In genomic region chr7:120240350-120240749, GRCh38 we compare ENCODE assay signal across 10 cellular contexts. TPM values are rescaled to one million over a fixed set of nuclear protein-coding genes. Genes with fewer than 3 reads are reported as not detected.
"Had no signal": no experiment of that assay in that cellular context is flagged by ENCODE, and none has a peak within 500 bp of the region (broad histone marks: within the 10 kb centered on the region; RNA-seq: fewer than 3 reads in every experiment).

No MANE protein-coding gene starts in this region.

RNA-seq across cellular contexts. Expression of gene KCND2, which starts 32.6 kb away (rescaled TPM):
- total RNA-seq: activated naive CD4-positive, alpha-beta T cell treated with anti-CD3 and anti-CD28 coated beads for 36 hours; activated naive CD4-positive, alpha-beta T cell treated with anti-CD3 and anti-CD28 coated beads, Interleukin-2, amount 50 U/mL, for 72 hours; activated naive CD8-positive, alpha-beta T cell treated with anti-CD3 and anti-CD28 coated beads for 36 hours; activated naive CD8-positive, alpha-beta T cell treated with anti-CD3 and anti-CD28 coated beads, Interleukin-2, amount 10 ng/mL, durations not matched to agents 7 days and 5 days; activated T-cell treated with anti-CD3 and anti-CD28 coated beads, Interleukin-2, amount 50 U/mL, for 4 hours; activated T-cell treated with anti-CD3 and anti-CD28 coated beads, Interleukin-2, amount 50 U/mL, for 72 hours; activated T-helper 1 cell treated with anti-CD3 and anti-CD28 coated beads, Interleukin-12 subunit alpha, Interleukin-12 subunit beta, Interleukin-2, Interleukin-4 antibody, amounts not matched to agents 30 ng/mL and 10 ng/mL and 1 ng/mL, durations not matched to agents 14 hours and 24 hours and 36 hours; activated T-helper 17 cell treated with anti-CD3 and anti-CD28 coated beads, Interleukin-2, amount 50 U/mL, for 72 hours; activated T-helper 2 cell treated with anti-CD3 and anti-CD28 coated beads, Interferon-gamma antibody, Interleukin-2, Interleukin-4, amounts not matched to agents 10 μg/mL and 5 μg/mL and 100 μg/mL, durations not matched to agents 14 hours and 24 hours and 36 hours had no signal
- polyA plus RNA-seq: aorta had no signal
